13 cellular contexts compared by ENCODE assay signal in genomic region chr1:63643926-63644325, GRCh38. TPM values are rescaled to one million over a fixed set of nuclear protein-coding genes. Genes with fewer than 3 reads are reported as not detected.
DNase-seq lines count a peak whose midpoint lies in the region; ATAC-seq and TF ChIP-seq lines count a peak whose summit lies in the region.
"Had no signal": no experiment of that assay in that cellular context is flagged by ENCODE, and none has a peak within 500 bp of the region (broad histone marks: within the 10 kb centered on the region; RNA-seq: fewer than 3 reads in every experiment).

No MANE protein-coding gene starts in this region.

- in situ Hi-C loops in gastrocnemius medialis (cut with MboI; ENCODE audit: low sequenced_read_pairs in 4 of 4), result no loop called here

- peaks cover 0 to 28% of the 10 kb centered on the region in 2 donors for H3K4me1 ChIP-seq in right atrium auricular region
- H3K4me1 ChIP-seq in gastrocnemius medialis, result peaks cover 62 to 76% of the 10 kb centered on the region in 2 donors
- H3K4me1 ChIP-seq: neural progenitor cell had no signal

- DNase-seq in NCI-H1092 treated with DMSO at 0.1 percent for 48 hours (lab: John Stamatoyannopoulos, UW) (peak; percentile 65), NCI-H69 (lab: John Stamatoyannopoulos, UW) (peak; percentile 66), right atrium auricular region (ENCODE audit: low spot score) (no peak), gastrocnemius medialis (peak; percentile 84 to 86), HuH-7 (ENCODE audit: low spot score) (no peak), NCI-H526 treated with DMSO at 0.1 percent for 48 hours (lab: John Stamatoyannopoulos, UW) (no peak)
- DNase-seq in stimulated activated CD4-positive, alpha-beta T cell treated with anti-CD3 and anti-CD28 coated beads, Interleukin-4, amount 100 ng/mL, for 4 hours, result no peak
- DNase-seq: IMR-90; NCI-H226; stimulated activated CD4-positive, alpha-beta T cell treated with anti-CD3 and anti-CD28 coated beads, Interleukin-15, amount 100 ng/mL, for 24 hours had no signal

- ATAC-seq in gastrocnemius medialis (peak; percentile 83 to 88), GM18868 (IDR thresholded peaks at IDR 0.05; ENCODE audit: unreplicated experiment) (no peak)

- TF ChIP-seq CTCF in right atrium auricular region (IDR thresholded peaks at IDR 0.05) (no peak), gastrocnemius medialis (IDR thresholded peaks at IDR 0.05 in 4 of 5, conservative IDR thresholded peaks at IDR 0.05 in 1 of 5) (no peak)

- H3K4me3 ChIP-seq in right atrium auricular region (no peak overlapping the region), gastrocnemius medialis (no peak overlapping the region)
- H3K4me3 ChIP-seq: neural progenitor cell, SK-N-MC had no signal

- no peaks in the 10 kb centered on the region for H3K27me3 ChIP-seq in right atrium auricular region
- no peaks in the 10 kb centered on the region for H3K27me3 ChIP-seq in gastrocnemius medialis
- H3K27me3 ChIP-seq: neural progenitor cell had no signal

- H3K27ac ChIP-seq in right atrium auricular region (peak overlapping the region; percentile 63 to 77), gastrocnemius medialis (peak overlapping the region; percentile 79 to 95 (median 88))
- H3K27ac ChIP-seq: neural progenitor cell, SK-N-MC had no signal

- intact Hi-C loops in gastrocnemius medialis (cut with DNase I; ENCODE audit: low total_unique reads), result loop anchor here (2.0 kb wide), 1 partner anchor 21 kb away; no protein-coding TSS in a partner anchor

- H3K36me3 ChIP-seq in right atrium auricular region, result peaks cover 24% of the 10 kb centered on the region
- H3K36me3 ChIP-seq in gastrocnemius medialis, result peaks cover 0 to 24% of the 10 kb centered on the region in 2 donors
- H3K36me3 ChIP-seq: neural progenitor cell had no signal

- H3K9me3 ChIP-seq in right atrium auricular region (no peaks in the 10 kb centered on the region), gastrocnemius medialis (no peaks in the 10 kb centered on the region)

- no peak for TF ChIP-seq POLR2A in gastrocnemius medialis (IDR thresholded peaks at IDR 0.05)

RNA-seq across cellular contexts. Expression of gene PGM1, which starts 50.7 kb away (rescaled TPM):
- total RNA-seq in right atrium auricular region (100 to 1,000 TPM; 171 to 258 TPM), gastrocnemius medialis (100 to 1,000 TPM; 320 to 713 (median 666) TPM)

Comparison
In these comparisons a context has a peak if more than half of its experiments do, and no peak if none do; other contexts are left out.
1. DNase-seq: peak in NCI-H1092 treated with DMSO at 0.1 percent for 48 hours (single experiment), NCI-H69 (single experiment) and gastrocnemius medialis (2 of 2); none in right atrium auricular region (single experiment), stimulated activated CD4-positive, alpha-beta T cell treated with anti-CD3 and anti-CD28 coated beads, Interleukin-4, amount 100 ng/mL, for 4 hours (0 of 2), HuH-7 (single experiment) and NCI-H526 treated with DMSO at 0.1 percent for 48 hours (single experiment).